Comparison of ENCODE assay signal across 1 cellular context in the genomic region with DNA sequence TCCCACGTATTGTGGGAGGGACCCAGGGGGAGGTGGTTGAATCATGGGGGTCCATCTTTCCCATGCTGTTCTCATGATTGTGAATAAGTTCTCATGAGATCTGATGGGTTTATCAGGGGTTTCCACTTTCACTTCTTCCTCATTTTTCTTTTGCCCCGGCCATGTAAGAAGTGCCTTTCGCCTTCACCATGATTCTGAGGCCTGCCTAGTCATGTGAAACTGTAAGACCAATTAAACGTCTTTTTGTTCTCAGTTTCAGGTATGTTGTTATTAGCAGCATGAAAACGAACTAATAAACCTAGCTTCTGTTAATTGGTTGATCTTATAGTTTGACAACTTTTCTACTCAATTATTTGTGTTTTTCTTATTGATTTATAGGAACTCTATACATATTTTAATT.
A peak's percentile ranks its signal among the peaks of the same experiment; 100 is the strongest.
TF ChIP-seq lines count a peak whose summit lies in the region.

No MANE protein-coding gene starts in this region.

TF ChIP-seq in GM12878, 131 proteins besides CTCF, POLR2A, EP300 and RAD21 (continued from another document):
- TF ChIP-seq NFXL1 (IDR thresholded peaks at IDR 0.05; ENCODE audit: borderline replicate concordance) (no peak), SPI1 (IDR thresholded peaks at IDR 0.05; ENCODE audit: borderline replicate concordance, insufficient read depth, low read depth, low read length) (no peak), MTA2 (IDR thresholded peaks at IDR 0.05; ENCODE audit: low read depth) (peak; percentile 96), RELB (IDR thresholded peaks at IDR 0.05; ENCODE audit: low read depth) (0 out of 2 replicates have a peak, but pooled peaks have one; percentile 32), MAX (IDR thresholded peaks at IDR 0.05; ENCODE audit: low read depth, low read length) (no peak), MYC (IDR thresholded peaks at IDR 0.05; ENCODE audit: insufficient read depth, insufficient read length, insufficient replicate concordance, low read length, severe bottlenecking) (no peak), E2F4 (IDR thresholded peaks at IDR 0.05; ENCODE audit: low read depth, low read length) (no peak), SREBF1 (IDR thresholded peaks at IDR 0.05; ENCODE audit: low read length) (no peak), MXI1 (IDR thresholded peaks at IDR 0.05; ENCODE audit: low read depth, low read length) (no peak)
- TF ChIP-seq, protein P1, sequence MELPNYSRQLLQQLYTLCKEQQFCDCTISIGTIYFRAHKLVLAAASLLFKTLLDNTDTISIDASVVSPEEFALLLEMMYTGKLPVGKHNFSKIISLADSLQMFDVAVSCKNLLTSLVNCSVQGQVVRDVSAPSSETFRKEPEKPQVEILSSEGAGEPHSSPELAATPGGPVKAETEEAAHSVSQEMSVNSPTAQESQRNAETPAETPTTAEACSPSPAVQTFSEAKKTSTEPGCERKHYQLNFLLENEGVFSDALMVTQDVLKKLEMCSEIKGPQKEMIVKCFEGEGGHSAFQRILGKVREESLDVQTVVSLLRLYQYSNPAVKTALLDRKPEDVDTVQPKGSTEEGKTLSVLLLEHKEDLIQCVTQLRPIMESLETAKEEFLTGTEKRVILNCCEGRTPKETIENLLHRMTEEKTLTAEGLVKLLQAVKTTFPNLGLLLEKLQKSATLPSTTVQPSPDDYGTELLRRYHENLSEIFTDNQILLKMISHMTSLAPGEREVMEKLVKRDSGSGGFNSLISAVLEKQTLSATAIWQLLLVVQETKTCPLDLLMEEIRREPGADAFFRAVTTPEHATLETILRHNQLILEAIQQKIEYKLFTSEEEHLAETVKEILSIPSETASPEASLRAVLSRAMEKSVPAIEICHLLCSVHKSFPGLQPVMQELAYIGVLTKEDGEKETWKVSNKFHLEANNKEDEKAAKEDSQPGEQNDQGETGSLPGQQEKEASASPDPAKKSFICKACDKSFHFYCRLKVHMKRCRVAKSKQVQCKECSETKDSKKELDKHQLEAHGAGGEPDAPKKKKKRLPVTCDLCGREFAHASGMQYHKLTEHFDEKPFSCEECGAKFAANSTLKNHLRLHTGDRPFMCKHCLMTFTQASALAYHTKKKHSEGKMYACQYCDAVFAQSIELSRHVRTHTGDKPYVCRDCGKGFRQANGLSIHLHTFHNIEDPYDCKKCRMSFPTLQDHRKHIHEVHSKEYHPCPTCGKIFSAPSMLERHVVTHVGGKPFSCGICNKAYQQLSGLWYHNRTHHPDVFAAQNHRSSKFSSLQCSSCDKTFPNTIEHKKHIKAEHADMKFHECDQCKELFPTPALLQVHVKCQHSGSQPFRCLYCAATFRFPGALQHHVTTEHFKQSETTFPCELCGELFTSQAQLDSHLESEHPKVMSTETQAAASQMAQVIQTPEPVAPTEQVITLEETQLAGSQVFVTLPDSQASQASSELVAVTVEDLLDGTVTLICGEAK (IDR thresholded peaks at IDR 0.05; ENCODE audit: borderline replicate concordance): no peak
- TF ChIP-seq, protein P2, sequence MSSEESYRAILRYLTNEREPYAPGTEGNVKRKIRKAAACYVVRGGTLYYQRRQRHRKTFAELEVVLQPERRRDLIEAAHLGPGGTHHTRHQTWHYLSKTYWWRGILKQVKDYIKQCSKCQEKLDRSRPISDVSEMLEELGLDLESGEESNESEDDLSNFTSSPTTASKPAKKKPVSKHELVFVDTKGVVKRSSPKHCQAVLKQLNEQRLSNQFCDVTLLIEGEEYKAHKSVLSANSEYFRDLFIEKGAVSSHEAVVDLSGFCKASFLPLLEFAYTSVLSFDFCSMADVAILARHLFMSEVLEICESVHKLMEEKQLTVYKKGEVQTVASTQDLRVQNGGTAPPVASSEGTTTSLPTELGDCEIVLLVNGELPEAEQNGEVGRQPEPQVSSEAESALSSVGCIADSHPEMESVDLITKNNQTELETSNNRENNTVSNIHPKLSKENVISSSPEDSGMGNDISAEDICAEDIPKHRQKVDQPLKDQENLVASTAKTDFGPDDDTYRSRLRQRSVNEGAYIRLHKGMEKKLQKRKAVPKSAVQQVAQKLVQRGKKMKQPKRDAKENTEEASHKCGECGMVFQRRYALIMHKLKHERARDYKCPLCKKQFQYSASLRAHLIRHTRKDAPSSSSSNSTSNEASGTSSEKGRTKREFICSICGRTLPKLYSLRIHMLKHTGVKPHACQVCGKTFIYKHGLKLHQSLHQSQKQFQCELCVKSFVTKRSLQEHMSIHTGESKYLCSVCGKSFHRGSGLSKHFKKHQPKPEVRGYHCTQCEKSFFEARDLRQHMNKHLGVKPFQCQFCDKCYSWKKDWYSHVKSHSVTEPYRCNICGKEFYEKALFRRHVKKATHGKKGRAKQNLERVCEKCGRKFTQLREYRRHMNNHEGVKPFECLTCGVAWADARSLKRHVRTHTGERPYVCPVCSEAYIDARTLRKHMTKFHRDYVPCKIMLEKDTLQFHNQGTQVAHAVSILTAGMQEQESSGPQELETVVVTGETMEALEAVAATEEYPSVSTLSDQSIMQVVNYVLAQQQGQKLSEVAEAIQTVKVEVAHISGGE (CRISPR knock-in tag; IDR thresholded peaks at IDR 0.05): no peak
TF ChIP-seq in GM12878: peak in this region for 5.
